In genomic region chr12:47820631-47821345, GRCh38 we compare ENCODE assay signal across 8 cellular contexts. TPM values are rescaled to one million over a fixed set of nuclear protein-coding genes. Genes with fewer than 3 reads are reported as not detected.
DNase-seq lines count a peak whose midpoint lies in the region; ATAC-seq, FAIRE-seq and TF ChIP-seq lines count a peak whose summit lies in the region.

No MANE protein-coding gene starts in this region.

- BruUV-seq in IMR-90 (replicated peaks; lab: Mats Ljungman, UMichigan) = no TSS peak

- peak; percentile 74 for ATAC-seq in IMR-90 (ENCODE audit: low read depth)
- ATAC-seq in activated naive CD8-positive, alpha-beta T cell treated with anti-CD3 and anti-CD28 coated beads, Interleukin-2, amount 10 ng/mL, durations not matched to agents 7 days and 5 days (ENCODE audit: low read depth) = no peak
- peak; percentile 64 to 76 (median 70) for ATAC-seq in pancreas
- ATAC-seq in HG03039 (IDR thresholded peaks at IDR 0.05; ENCODE audit: unreplicated experiment) = no peak

- peak overlapping the region; percentile 91 for H3K27ac Mint-ChIP-seq in activated naive CD8-positive, alpha-beta T cell treated with anti-CD3 and anti-CD28 coated beads, Interleukin-2, amount 10 ng/mL, durations not matched to agents 7 days and 5 days

- H3K36me3 Mint-ChIP-seq in activated naive CD8-positive, alpha-beta T cell treated with anti-CD3 and anti-CD28 coated beads, Interleukin-2, amount 10 ng/mL, durations not matched to agents 7 days and 5 days = peaks cover 15% of the 10 kb centered on the region

- H3K4me1 ChIP-seq in BLaER1 treated with 17β-estradiol and CSF1 and Interleukin-3, amounts not matched to agents 10 nM and 100 nM = peaks cover 74 to 83% (median 79%) of the 10 kb centered on the region in 10 experiments
- H3K4me1 ChIP-seq in IMR-90 (ENCODE audit: control insufficient read depth, insufficient read depth, low read length) = peaks cover 39% of the 10 kb centered on the region
- peaks cover 47% of the 10 kb centered on the region for H3K4me1 ChIP-seq in cardiac muscle cell (ENCODE audit: low read depth)
- H3K4me1 ChIP-seq in pancreas = peaks cover 0 to 14% (median 9%) of the 10 kb centered on the region in 3 donors

- 0% methylated on average over 2 of the region's 17 CpGs; no CpG with 5 or more reads in 1 of the 2 experiments for WGBS in IMR-90 (ENCODE audit: extremely low coverage in 2 of 2, insufficient read length in 1 of 2), 2 experiments
- 54 to 65% methylated on average over 17 of the region's 17 CpGs for WGBS in pancreas, 2 donors

- TF ChIP-seq CTCF in IMR-90 (conservative IDR thresholded peaks at IDR 0.05; ENCODE audit: low read depth, low read length) = no peak
- TF ChIP-seq CTCF in cardiac muscle cell (IDR thresholded peaks at IDR 0.05; ENCODE audit: low read depth, low read length) = no peak
- no peak for TF ChIP-seq CTCF in pancreas (IDR thresholded peaks at IDR 0.05)

- H3K4ac ChIP-seq in IMR-90 (ENCODE audit: low read depth, low read length) = peak overlapping the region; percentile 99

- intact Hi-C loops in IMR-90 (cut with micrococcal nuclease) (no loop called here), pancreas (cut with DNase I) (no loop called here)

- dilution Hi-C loops in IMR-90 (cut with HindIII; ENCODE audit: low sequenced_read_pairs, unreplicated experiment) = no loop called here

- H3K9me3 Mint-ChIP-seq in activated naive CD8-positive, alpha-beta T cell treated with anti-CD3 and anti-CD28 coated beads, Interleukin-2, amount 10 ng/mL, durations not matched to agents 7 days and 5 days = no peaks in the 10 kb centered on the region

- peak overlapping the region; percentile 99 for H4K91ac ChIP-seq in IMR-90 (ENCODE audit: insufficient read depth, low read depth, low read length)

- peak overlapping the region; percentile 88 for H2AFZ ChIP-seq in IMR-90 (replicated peaks; ENCODE audit: low read length, poor library complexity)

- in situ Hi-C loops in IMR-90 (cut with MboI; ENCODE audit: low sequenced_read_pairs) = no loop called here

- peak overlapping the region; percentile 99 for H4K5ac ChIP-seq in IMR-90 (ENCODE audit: low read depth, low read length)

- H3K23ac ChIP-seq in IMR-90 (ENCODE audit: low read depth, low read length) = peak overlapping the region; percentile 100

- no peaks in the 10 kb centered on the region for H3K27me3 Mint-ChIP-seq in activated naive CD8-positive, alpha-beta T cell treated with anti-CD3 and anti-CD28 coated beads, Interleukin-2, amount 10 ng/mL, durations not matched to agents 7 days and 5 days

- no peak for TF ChIP-seq RAD21 in IMR-90 (IDR thresholded peaks at IDR 0.05; ENCODE audit: low read length)

- no peak; the same call in 1 of the 2 replicates for TF ChIP-seq POLR2A in IMR-90 (IDR thresholded peaks at IDR 0.05; ENCODE audit: low read depth, low read length)

- peak overlapping the region; percentile 86 for H2BK20ac ChIP-seq in IMR-90 (ENCODE audit: low read depth, low read length)

- H3K56ac ChIP-seq in IMR-90 (ENCODE audit: extremely low read depth, insufficient read depth, low read length) = peak overlapping the region; percentile 96

- peak overlapping the region; percentile 99 for H2BK15ac ChIP-seq in IMR-90 (ENCODE audit: low read depth, low read length)

- H2BK120ac ChIP-seq in IMR-90 (ENCODE audit: low read depth, low read length) = peak overlapping the region; percentile 99

- no peaks in the 10 kb centered on the region for H3K27me3 ChIP-seq in BLaER1 treated with 17β-estradiol and CSF1 and Interleukin-3, amounts not matched to agents 10 nM and 100 nM
- H3K27me3 ChIP-seq in IMR-90 (ENCODE audit: control insufficient read depth, insufficient read depth, low read length) = no peaks in the 10 kb centered on the region
- no peaks in the 10 kb centered on the region for H3K27me3 ChIP-seq in cardiac muscle cell
- no peaks in the 10 kb centered on the region for H3K27me3 ChIP-seq in pancreas

- peak; percentile 95 for DNase-seq in IMR-90
- DNase-seq in activated naive CD8-positive, alpha-beta T cell treated with anti-CD3 and anti-CD28 coated beads, Interleukin-2, amount 10 ng/mL, durations not matched to agents 7 days and 5 days = no peak
- DNase-seq in cardiac muscle cell (ENCODE audit: low read depth in 1 of 2, low spot score in 1 of 2) = peak; percentile 75 to 98
- DNase-seq in pancreas = peak in 5 of 6 donors; percentile 69 to 78 (median 74)
- no peak for DNase-seq in NCI-H748 treated with DMSO at 0.1 percent for 48 hours (lab: John Stamatoyannopoulos, UW)
- no peak for DNase-seq in activated CD8-positive, alpha-beta memory T cell treated with anti-CD3 and anti-CD28 coated beads, Interleukin-2, amount 50 U/mL, for 48 hours

- H3K9me3 ChIP-seq in BLaER1 treated with 17β-estradiol and CSF1 and Interleukin-3, amounts not matched to agents 10 nM and 100 nM (replicated peaks in 1 of 11) = no peaks in the 10 kb centered on the region
- H3K9me3 ChIP-seq in IMR-90 (ENCODE audit: control insufficient read depth, insufficient read depth, low read length) = no peaks in the 10 kb centered on the region
- no peaks in the 10 kb centered on the region for H3K9me3 ChIP-seq in cardiac muscle cell (ENCODE audit: low read depth)
- H3K9me3 ChIP-seq in pancreas = no peaks in the 10 kb centered on the region

- peaks cover 0 to 32% of the 10 kb centered on the region in 2 experiments; a peak in 2 of 4 replicates for H3K79me1 ChIP-seq in IMR-90 (ENCODE audit: low read depth in 1 of 2, low read length in 2 of 2)

- H3K4me1 Mint-ChIP-seq in activated naive CD8-positive, alpha-beta T cell treated with anti-CD3 and anti-CD28 coated beads, Interleukin-2, amount 10 ng/mL, durations not matched to agents 7 days and 5 days = peaks cover 59% of the 10 kb centered on the region

- peak overlapping the region; percentile 99 for H3K14ac ChIP-seq in IMR-90 (replicated peaks; ENCODE audit: low read depth, low read length)

- H2AK5ac ChIP-seq in IMR-90 (ENCODE audit: low read depth, low read length) = peak overlapping the region; percentile 100

- H3K27ac ChIP-seq in BLaER1 treated with 17β-estradiol and CSF1 and Interleukin-3, amounts not matched to agents 10 nM and 100 nM = peak overlapping the region; percentile 91 to 98 (median 96); a peak in 21 of 22 replicates
- H3K27ac ChIP-seq in IMR-90 (ENCODE audit: insufficient read depth, low read length) (peak overlapping the region; percentile 99), cardiac muscle cell (peak overlapping the region; percentile 94), pancreas (peak overlapping the region; percentile 80 to 92 (median 88))

- H3K4me3 ChIP-seq in BLaER1 treated with 17β-estradiol and CSF1 and Interleukin-3, amounts not matched to agents 10 nM and 100 nM = peak overlapping the region; percentile 83 to 92 (median 88)
- H3K4me3 ChIP-seq in IMR-90 (ENCODE audit: insufficient read depth, low read depth, low read length) = peak overlapping the region; percentile 91
- peak overlapping the region; percentile 53 for H3K4me3 ChIP-seq in cardiac muscle cell
- peak overlapping the region in 3 of 4 donors; percentile 66 to 67 (median 67) for H3K4me3 ChIP-seq in pancreas

- peak overlapping the region; percentile 89 for H3K4me3 Mint-ChIP-seq in activated naive CD8-positive, alpha-beta T cell treated with anti-CD3 and anti-CD28 coated beads, Interleukin-2, amount 10 ng/mL, durations not matched to agents 7 days and 5 days

- peak overlapping the region; percentile 99 to 100 for H4K8ac ChIP-seq in IMR-90 (ENCODE audit: low read depth in 2 of 2, low read length in 2 of 2)

- peaks cover 0 to 18% (median 3%) of the 10 kb centered on the region in 11 experiments; a peak in 6 of 22 replicates for H3K36me3 ChIP-seq in BLaER1 treated with 17β-estradiol and CSF1 and Interleukin-3, amounts not matched to agents 10 nM and 100 nM
- H3K36me3 ChIP-seq in IMR-90 (ENCODE audit: control insufficient read depth, insufficient read depth, low read length) (no peaks in the 10 kb centered on the region), cardiac muscle cell (no peaks in the 10 kb centered on the region), pancreas (no peaks in the 10 kb centered on the region)

- CTCF ChIA-PET in IMR-90 (lab: Yijun Ruan, JAX) = interaction anchor here (1.0 kb wide), 2 partner anchors 13 to 17 kb away, joined by 3 read pairs; no protein-coding TSS in a partner anchor

- peak overlapping the region; percentile 99 for H2BK5ac ChIP-seq in IMR-90 (ENCODE audit: low read depth, low read length, poor library complexity, severe bottlenecking)

- H3K9me1 ChIP-seq in IMR-90 (ENCODE audit: insufficient read depth, low read length) = peaks cover 19% of the 10 kb centered on the region

- H3K9ac ChIP-seq in BLaER1 treated with 17β-estradiol and CSF1 and Interleukin-3, amounts not matched to agents 10 nM and 100 nM = peak overlapping the region; percentile 91 to 98 (median 96)
- H3K9ac ChIP-seq in IMR-90 (ENCODE audit: low read depth, low read length) = peak overlapping the region; percentile 99

- FAIRE-seq in pancreas (lab: Jason Lieb, UNC) = no peak

- H2AK9ac ChIP-seq in IMR-90 (replicated peaks; ENCODE audit: low read depth, low read length, poor library complexity) = peak overlapping the region; percentile 100

- peak overlapping the region; percentile 97 for H3K18ac ChIP-seq in IMR-90 (ENCODE audit: low read depth, low read length)

- peak overlapping the region; percentile 79 to 99 (median 94) for H3K4me2 ChIP-seq in BLaER1 treated with 17β-estradiol and CSF1 and Interleukin-3, amounts not matched to agents 10 nM and 100 nM
- peak overlapping the region; percentile 97 for H3K4me2 ChIP-seq in IMR-90 (ENCODE audit: low read depth, low read length)

- H4K20me1 ChIP-seq in BLaER1 treated with 17β-estradiol and CSF1 and Interleukin-3, amounts not matched to agents 10 nM and 100 nM = peaks cover 0 to 33% (median 25%) of the 10 kb centered on the region in 11 experiments; a peak in 15 of 22 replicates
- peaks cover 31% of the 10 kb centered on the region for H4K20me1 ChIP-seq in IMR-90 (ENCODE audit: insufficient read depth, low read length)

- POLR2A ChIA-PET in IMR-90 (lab: Charles Lee; ENCODE audit: unreplicated experiment) = interaction anchor here (0.6 to 1.2 kb wide), 3 partner anchors 13 to 1552 kb away, joined by 3 to 4 read pairs (median 3); partner anchors contain the start of gene SLC38A1
- POLR2A ChIA-PET in activated naive CD8-positive, alpha-beta T cell treated with anti-CD3 and anti-CD28 coated beads, Interleukin-2, amount 10 ng/mL, durations not matched to agents 7 days and 5 days (lab: Charles Lee) = interaction anchor here (0.6 to 11.3 kb wide), 5 partner anchors 8 to 55 kb away, joined by 3 to 428 read pairs (median 4); no protein-coding TSS in a partner anchor

RNA-seq across cellular contexts. Expression of gene HDAC7, which starts 1.1 kb away (rescaled TPM):
- 10.4 and 10.6 TPM in 2 replicates for total RNA-seq in IMR-90 (2012; rRNA removed)
- polyA plus RNA-seq in IMR-90 (2012; rRNA removed) = 64.7 and 65.1 TPM in 2 replicates
- 51.5 and 60.5 TPM in 2 replicates for polyA plus RNA-seq in IMR-90 (2012; cell fraction: cytosol; rRNA removed)
- 183 and 377 TPM in 2 replicates for polyA plus RNA-seq in IMR-90 (2012; cell fraction: nucleus; rRNA removed; ENCODE audit: low replicate concordance)
- 100 to 1,000 TPM; 200 to 215 TPM for total RNA-seq in activated naive CD8-positive, alpha-beta T cell treated with anti-CD3 and anti-CD28 coated beads, Interleukin-2, amount 10 ng/mL, durations not matched to agents 7 days and 5 days
- total RNA-seq in cardiac muscle cell = 43.3 and 93.0 TPM in 2 replicates
- polyA plus RNA-seq in cardiac muscle cell = 43.7 and 55.9 TPM in 2 replicates
- 10 to 100 TPM; 17.9 to 45.5 (median 20.1) TPM for total RNA-seq in pancreas
- 10 to 100 TPM; 36.6 to 48.1 TPM for polyA plus RNA-seq in pancreas

RNA-seq across cellular contexts. Expression of gene SLC48A1, which starts 47.8 kb away (rescaled TPM):
- total RNA-seq in IMR-90 (2012; rRNA removed) (4.4 and 4.8 TPM in 2 replicates), cardiac muscle cell (23.3 and 26.2 TPM in 2 replicates), pancreas (10 to 100 TPM; 12.2 to 17.2 (median 13.9) TPM)
- polyA plus RNA-seq in IMR-90 (2012; rRNA removed) (5.9 and 6.0 TPM in 2 replicates), cardiac muscle cell (28.9 and 29.2 TPM in 2 replicates), pancreas (10 to 100 TPM; 12.4 to 14.2 TPM)
- polyA plus RNA-seq in IMR-90 (2012; cell fraction: cytosol; rRNA removed) = 4.1 and 10.3 TPM in 2 replicates
- polyA plus RNA-seq in IMR-90 (2012; cell fraction: nucleus; rRNA removed; ENCODE audit: low replicate concordance) = 10.0 and 10.3 TPM in 2 replicates
- 10 to 100 TPM; 13.4 to 13.9 TPM for total RNA-seq in activated naive CD8-positive, alpha-beta T cell treated with anti-CD3 and anti-CD28 coated beads, Interleukin-2, amount 10 ng/mL, durations not matched to agents 7 days and 5 days

Comparison
In these comparisons a context has a peak if more than half of its experiments do, and no peak if none do; other contexts are left out.
1. ATAC-seq: peak in IMR-90 (single experiment) and pancreas (4 of 4); none in activated naive CD8-positive, alpha-beta T cell treated with anti-CD3 and anti-CD28 coated beads, Interleukin-2, amount 10 ng/mL, durations not matched to agents 7 days and 5 days (single experiment) and HG03039 (single experiment).
2. DNase-seq: peak in IMR-90 (single experiment), cardiac muscle cell (2 of 2) and pancreas (5 of 6); none in activated naive CD8-positive, alpha-beta T cell treated with anti-CD3 and anti-CD28 coated beads, Interleukin-2, amount 10 ng/mL, durations not matched to agents 7 days and 5 days (single experiment), NCI-H748 treated with DMSO at 0.1 percent for 48 hours (single experiment) and activated CD8-positive, alpha-beta memory T cell treated with anti-CD3 and anti-CD28 coated beads, Interleukin-2, amount 50 U/mL, for 48 hours (single experiment).
3. Peak in every context shown above with its lines, with median percentiles within 50 percentile points of each other: H3K27ac ChIP-seq and H3K4me3 ChIP-seq.